20 cellular contexts compared by ENCODE assay signal in genomic region chr20:57421258-57422220, GRCh38.
"Had no signal": no experiment of that assay in that cellular context is flagged by ENCODE, and none has a peak within 500 bp of the region (broad histone marks: within the 10 kb centered on the region; RNA-seq: fewer than 3 reads in every experiment).

No MANE protein-coding gene starts in this region.

- DNase-seq: activated CD4-positive, alpha-beta T cell treated with anti-CD3 and anti-CD28 coated beads, Interleukin-2, amount 50 U/mL, for 4 hours; activated naive CD4-positive, alpha-beta T cell treated with Interleukin-2 at 50 U/mL for 16 hours; activated naive CD8-positive, alpha-beta T cell treated with anti-CD3 and anti-CD28 coated beads, Interleukin-2, amount 10 ng/mL, durations not matched to agents 7 days and 5 days; amygdala; body of pancreas; central memory CD4-positive, alpha-beta T cell; dorsolateral prefrontal cortex; naive thymus-derived CD8-positive, alpha-beta T cell; nucleus accumbens; stimulated activated CD4-positive, alpha-beta T cell treated with anti-CD3 and anti-CD28 coated beads, Interleukin-12 subunit alpha, Interleukin-12 subunit beta, amount 100 ng/mL, for 4 hours; stimulated activated CD4-positive, alpha-beta T cell treated with anti-CD3 and anti-CD28 coated beads, Interleukin-1b, Interleukin-23, amount 100 ng/mL, for 48 hours; stimulated activated CD8-positive, alpha-beta memory T cell treated with anti-CD3 and anti-CD28 coated beads, Interleukin-4, amount 100 ng/mL, for 48 hours; stomach; T1000; testis had no signal

- H3K27me3 ChIP-seq: body of pancreas, dorsolateral prefrontal cortex, hepatocyte, testis had no signal

- H3K27ac Mint-ChIP-seq: activated naive CD8-positive, alpha-beta T cell treated with anti-CD3 and anti-CD28 coated beads, Interleukin-2, amount 10 ng/mL, durations not matched to agents 7 days and 5 days; type B pancreatic cell had no signal

- H3K36me3 Mint-ChIP-seq: activated naive CD8-positive, alpha-beta T cell treated with anti-CD3 and anti-CD28 coated beads, Interleukin-2, amount 10 ng/mL, durations not matched to agents 7 days and 5 days; naive thymus-derived CD8-positive, alpha-beta T cell; type B pancreatic cell had no signal

- H3K4me3 Mint-ChIP-seq: activated naive CD8-positive, alpha-beta T cell treated with anti-CD3 and anti-CD28 coated beads, Interleukin-2, amount 10 ng/mL, durations not matched to agents 7 days and 5 days; naive thymus-derived CD8-positive, alpha-beta T cell; type B pancreatic cell had no signal

- H3K9me3 ChIP-seq: body of pancreas, lower lobe of right lung, stomach, testis had no signal

- ATAC-seq: activated CD4-positive, CD25-positive, alpha-beta regulatory T cell treated with anti-CD3 and anti-CD28 coated beads, Interleukin-2, amount 50 U/mL, for 24 hours; body of pancreas; naive thymus-derived CD8-positive, alpha-beta T cell had no signal

- H3K4me2 ChIP-seq: hepatocyte had no signal

- FAIRE-seq: colon had no signal

- H3K4me1 ChIP-seq: body of pancreas, lower lobe of right lung had no signal

- H3K79me2 ChIP-seq: hepatocyte had no signal

- H3K36me3 ChIP-seq: lower lobe of right lung, stomach had no signal

- H3K27me3 Mint-ChIP-seq: naive thymus-derived CD8-positive, alpha-beta T cell had no signal

- H3K4me3 ChIP-seq: body of pancreas, dorsolateral prefrontal cortex, hepatocyte, lower lobe of right lung, stomach, testis had no signal

- H2AFZ ChIP-seq: hepatocyte had no signal

- H3K9me3 Mint-ChIP-seq: activated naive CD8-positive, alpha-beta T cell treated with anti-CD3 and anti-CD28 coated beads, Interleukin-2, amount 10 ng/mL, durations not matched to agents 7 days and 5 days; naive thymus-derived CD8-positive, alpha-beta T cell; type B pancreatic cell had no signal

- H3K27ac ChIP-seq: body of pancreas, dorsolateral prefrontal cortex, hepatocyte, lower lobe of right lung, stomach, testis had no signal
